Comparison of ENCODE assay signal across 8 cellular contexts in genomic region chr17:27630607-27631408, GRCh38. TPM values are rescaled to one million over a fixed set of nuclear protein-coding genes. Genes with fewer than 3 reads are reported as not detected.
DNase-seq lines count a peak whose midpoint lies in the region; ATAC-seq and TF ChIP-seq lines count a peak whose summit lies in the region.

TSS of gene LGALS9 (plus strand) at chr17:27631188. CDS start at chr17:27631266, 78 bp downstream.

- peak; percentile 59 for ATAC-seq in HG03066 (IDR thresholded peaks at IDR 0.05; ENCODE audit: low read depth, unreplicated experiment)

- intact Hi-C loops in T-helper 2 cell treated with Interferon-gamma antibody and Interleukin-4, amounts not matched to agents 100 ng/mL and 5 ng/mL, for 36 hours (cut with micrococcal nuclease), result no loop called here

- H3K4me3 ChIP-seq in duodenal mucosa (ENCODE audit: low read depth in 1 of 2, low read length in 2 of 2), result peak within 1 kb of the TSS; percentile 65 to 79

- H3K27me3 Mint-ChIP-seq in nephron progenitor cell (ENCODE audit: low read depth, poor library complexity), result peaks cover 8% of the 10 kb centered on the region

- peak within 1 kb of the TSS; percentile 52 for H3K27ac Mint-ChIP-seq in nephron progenitor cell

- DNase-seq in activated CD4-positive, CD25-positive, alpha-beta regulatory T cell treated with anti-CD3 and anti-CD28 coated beads, Interleukin-2, amount 50 U/mL, for 16 hours (ENCODE audit: low read depth, low spot score), result peak; percentile 10
- DNase-seq in activated CD4-positive, CD25-positive, alpha-beta regulatory T cell treated with anti-CD3 and anti-CD28 coated beads, Interleukin-2, amount 50 U/mL, for 72 hours, result no peak
- no peak for DNase-seq in nephron progenitor cell
- DNase-seq in occipital lobe (lab: John Stamatoyannopoulos, UW), result no peak
- no peak for DNase-seq in dedifferentiated amniotic fluid mesenchymal stem cell (ENCODE audit: extremely low spot score)

- no peaks in the 10 kb centered on the region for H3K36me3 ChIP-seq in duodenal mucosa (ENCODE audit: control insufficient read depth in 1 of 2, insufficient read depth in 2 of 2, low read length in 2 of 2)

- H3K27me3 ChIP-seq in duodenal mucosa (ENCODE audit: control insufficient read depth in 1 of 2, insufficient read depth in 2 of 2, low read length in 2 of 2), result no peaks in the 10 kb centered on the region

- peaks cover 31% of the 10 kb centered on the region for H3K4me1 Mint-ChIP-seq in nephron progenitor cell

- H3K9ac ChIP-seq in duodenal mucosa (ENCODE audit: low read depth in 1 of 2, low read length in 2 of 2), result peak within 1 kb of the TSS; percentile 54 to 73

- H3K36me3 Mint-ChIP-seq in nephron progenitor cell (ENCODE audit: low read depth), result peaks cover 7% of the 10 kb centered on the region

- TF ChIP-seq CTCF in nephron progenitor cell (IDR thresholded peaks at IDR 0.05), result no peak

- no peak within 1 kb of the TSS for H3K4me3 Mint-ChIP-seq in nephron progenitor cell

- peak within 1 kb of the TSS; percentile 68 for H3K27ac ChIP-seq in duodenal mucosa (ENCODE audit: low read depth, low read length)

- H3K9me3 ChIP-seq in duodenal mucosa (ENCODE audit: control insufficient read depth in 1 of 2, low read length in 2 of 2), result no peaks in the 10 kb centered on the region

- peaks cover 4% of the 10 kb centered on the region for H3K9me3 Mint-ChIP-seq in nephron progenitor cell

- peaks cover 19 to 42% of the 10 kb centered on the region in 2 donors for H3K4me1 ChIP-seq in duodenal mucosa (ENCODE audit: control insufficient read depth in 1 of 2, insufficient read depth in 2 of 2, low read length in 2 of 2)

RNA-seq across cellular contexts. Expression of gene LGALS9, which starts in this region (rescaled TPM):
- 133 and 134 TPM in 2 replicates for total RNA-seq in T-helper 2 cell treated with Interferon-gamma antibody and Interleukin-4, amounts not matched to agents 100 ng/mL and 5 ng/mL, for 36 hours
- total RNA-seq in occipital lobe, result 1.9 TPM

Comparison
In these comparisons a context has a peak if more than half of its experiments do, and no peak if none do; other contexts are left out.
1. RNA of gene LGALS9 (total RNA-seq): 133 to 134 TPM in T-helper 2 cell treated with Interferon-gamma antibody and Interleukin-4, amounts not matched to agents 100 ng/mL and 5 ng/mL, for 36 hours; 1.9 TPM in occipital lobe (single experiment); every median in the first group is over 10 times any median in the second.